1 cellular context compared by ENCODE assay signal in genomic region chr10:104076743-104077160, GRCh38.
A peak's percentile ranks its signal among the peaks of the same experiment; 100 is the strongest.
TF ChIP-seq lines count a peak whose summit lies in the region.

No MANE protein-coding gene starts in this region.

TF ChIP-seq in HEK293, 187 proteins besides CTCF, POLR2A, EP300 and RAD21 (continued from another document and continues in another):
- TF ChIP-seq TSHZ1 (tag by site-specific recombination; IDR thresholded peaks at IDR 0.05; ENCODE audit: borderline replicate concordance) = no peak
- TF ChIP-seq, protein P1, sequence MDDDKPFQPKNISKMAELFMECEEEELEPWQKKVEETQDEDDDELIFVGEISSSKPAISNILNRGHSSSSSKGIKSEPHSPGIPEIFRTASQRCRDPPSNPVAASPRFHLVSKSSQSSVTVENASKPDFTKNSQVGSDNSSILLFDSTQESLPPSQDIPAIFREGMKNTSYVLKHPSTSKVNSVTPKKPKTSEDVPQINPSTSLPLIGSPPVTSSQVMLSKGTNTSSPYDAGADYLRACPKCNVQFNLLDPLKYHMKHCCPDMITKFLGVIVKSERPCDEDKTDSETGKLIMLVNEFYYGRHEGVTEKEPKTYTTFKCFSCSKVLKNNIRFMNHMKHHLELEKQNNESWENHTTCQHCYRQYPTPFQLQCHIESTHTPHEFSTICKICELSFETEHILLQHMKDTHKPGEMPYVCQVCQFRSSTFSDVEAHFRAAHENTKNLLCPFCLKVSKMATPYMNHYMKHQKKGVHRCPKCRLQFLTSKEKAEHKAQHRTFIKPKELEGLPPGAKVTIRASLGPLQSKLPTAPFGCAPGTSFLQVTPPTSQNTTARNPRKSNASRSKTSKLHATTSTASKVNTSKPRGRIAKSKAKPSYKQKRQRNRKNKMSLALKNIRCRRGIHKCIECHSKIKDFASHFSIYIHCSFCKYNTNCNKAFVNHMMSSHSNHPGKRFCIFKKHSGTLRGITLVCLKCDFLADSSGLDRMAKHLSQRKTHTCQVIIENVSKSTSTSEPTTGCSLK (tag by site-specific recombination; IDR thresholded peaks at IDR 0.05) = no peak
- TF ChIP-seq OSR2 (tag by site-specific recombination; IDR thresholded peaks at IDR 0.05) = peak; percentile 94
- no peak for TF ChIP-seq ZNF658 (tag by site-specific recombination; IDR thresholded peaks at IDR 0.05)
- TF ChIP-seq ZNF248 (tag by site-specific recombination; IDR thresholded peaks at IDR 0.05) = no peak
- no peak for TF ChIP-seq ZNF76 (tag by site-specific recombination; IDR thresholded peaks at IDR 0.05; ENCODE audit: borderline replicate concordance, low read depth)
- no peak for TF ChIP-seq ZNF707 (tag by site-specific recombination; IDR thresholded peaks at IDR 0.05)
- TF ChIP-seq ZNF114 (tag by site-specific recombination; IDR thresholded peaks at IDR 0.05) = no peak
- no peak for TF ChIP-seq ZNF747 (tag by site-specific recombination; IDR thresholded peaks at IDR 0.05)
- no peak for TF ChIP-seq ZNF624 (tag by site-specific recombination; IDR thresholded peaks at IDR 0.05)
- no peak for TF ChIP-seq ZBTB11 (tag by site-specific recombination; conservative IDR thresholded peaks at IDR 0.05; ENCODE audit: low read depth)
- no peak for TF ChIP-seq ZSCAN16 (tag by site-specific recombination; IDR thresholded peaks at IDR 0.05)
- TF ChIP-seq ZNF26 (tag by site-specific recombination; IDR thresholded peaks at IDR 0.05) = no peak
- no peak for TF ChIP-seq ZNF514 (tag by site-specific recombination; IDR thresholded peaks at IDR 0.05)
- no peak for TF ChIP-seq ZNF785 (tag by site-specific recombination; IDR thresholded peaks at IDR 0.05)
- peak; percentile 27; the same call in 1 of the 2 replicates for TF ChIP-seq IKZF3 (tag by site-specific recombination; IDR thresholded peaks at IDR 0.05)
- TF ChIP-seq ZNF677 (tag by site-specific recombination; IDR thresholded peaks at IDR 0.05) = no peak
- TF ChIP-seq ZNF488 (tag by site-specific recombination; IDR thresholded peaks at IDR 0.05) = no peak
- TF ChIP-seq, protein P2, sequence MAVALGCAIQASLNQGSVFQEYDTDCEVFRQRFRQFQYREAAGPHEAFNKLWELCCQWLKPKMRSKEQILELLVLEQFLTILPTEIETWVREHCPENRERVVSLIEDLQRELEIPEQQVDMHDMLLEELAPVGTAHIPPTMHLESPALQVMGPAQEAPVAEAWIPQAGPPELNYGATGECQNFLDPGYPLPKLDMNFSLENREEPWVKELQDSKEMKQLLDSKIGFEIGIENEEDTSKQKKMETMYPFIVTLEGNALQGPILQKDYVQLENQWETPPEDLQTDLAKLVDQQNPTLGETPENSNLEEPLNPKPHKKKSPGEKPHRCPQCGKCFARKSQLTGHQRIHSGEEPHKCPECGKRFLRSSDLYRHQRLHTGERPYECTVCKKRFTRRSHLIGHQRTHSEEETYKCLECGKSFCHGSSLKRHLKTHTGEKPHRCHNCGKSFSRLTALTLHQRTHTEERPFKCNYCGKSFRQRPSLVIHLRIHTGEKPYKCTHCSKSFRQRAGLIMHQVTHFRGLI (tag by site-specific recombination; IDR thresholded peaks at IDR 0.05) = no peak; the same call in 1 of the 2 replicates
- TF ChIP-seq OVOL3 (tag by site-specific recombination; IDR thresholded peaks at IDR 0.05) = 0 out of 2 replicates have a peak, but pooled peaks have one; percentile 48
- no peak for TF ChIP-seq EGR2 (tag by site-specific recombination; IDR thresholded peaks at IDR 0.05; ENCODE audit: low read depth)
- TF ChIP-seq GFI1B (tag by site-specific recombination; IDR thresholded peaks at IDR 0.05) = peak; percentile 73
- peak; percentile 37; the same call in 1 of the 2 replicates for TF ChIP-seq ZBTB8A (tag by site-specific recombination; IDR thresholded peaks at IDR 0.05)
- TF ChIP-seq PRDM10 (tag by site-specific recombination; IDR thresholded peaks at IDR 0.05) = no peak
- no peak for TF ChIP-seq SALL2 (tag by site-specific recombination; IDR thresholded peaks at IDR 0.05; ENCODE audit: borderline replicate concordance)
- no peak for TF ChIP-seq ZFP69B (tag by site-specific recombination; IDR thresholded peaks at IDR 0.05)
- TF ChIP-seq ZNF121 (tag by site-specific recombination; IDR thresholded peaks at IDR 0.05) = no peak
- no peak for TF ChIP-seq ZNF426 (tag by site-specific recombination; IDR thresholded peaks at IDR 0.05)
- TF ChIP-seq, protein P3, sequence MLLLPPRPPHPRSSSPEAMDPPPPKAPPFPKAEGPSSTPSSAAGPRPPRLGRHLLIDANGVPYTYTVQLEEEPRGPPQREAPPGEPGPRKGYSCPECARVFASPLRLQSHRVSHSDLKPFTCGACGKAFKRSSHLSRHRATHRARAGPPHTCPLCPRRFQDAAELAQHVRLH (tag by site-specific recombination; IDR thresholded peaks at IDR 0.05) = 0 out of 2 replicates have a peak, but pooled peaks have one; percentile 49
- TF ChIP-seq ZBTB20 (tag by site-specific recombination; IDR thresholded peaks at IDR 0.05) = no peak
- TF ChIP-seq, protein P4, sequence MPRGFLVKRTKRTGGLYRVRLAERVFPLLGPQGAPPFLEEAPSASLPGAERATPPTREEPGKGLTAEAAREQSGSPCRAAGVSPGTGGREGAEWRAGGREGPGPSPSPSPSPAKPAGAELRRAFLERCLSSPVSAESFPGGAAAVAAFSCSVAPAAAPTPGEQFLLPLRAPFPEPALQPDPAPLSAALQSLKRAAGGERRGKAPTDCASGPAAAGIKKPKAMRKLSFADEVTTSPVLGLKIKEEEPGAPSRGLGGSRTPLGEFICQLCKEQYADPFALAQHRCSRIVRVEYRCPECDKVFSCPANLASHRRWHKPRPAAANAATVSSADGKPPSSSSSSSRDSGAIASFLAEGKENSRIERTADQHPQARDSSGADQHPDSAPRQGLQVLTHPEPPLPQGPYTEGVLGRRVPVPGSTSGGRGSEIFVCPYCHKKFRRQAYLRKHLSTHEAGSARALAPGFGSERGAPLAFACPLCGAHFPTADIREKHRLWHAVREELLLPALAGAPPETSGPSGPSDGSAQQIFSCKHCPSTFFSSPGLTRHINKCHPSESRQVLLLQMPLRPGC (tag by site-specific recombination; IDR thresholded peaks at IDR 0.05) = peak; percentile 12; the same call in 1 of the 2 replicates
- TF ChIP-seq, protein P5, sequence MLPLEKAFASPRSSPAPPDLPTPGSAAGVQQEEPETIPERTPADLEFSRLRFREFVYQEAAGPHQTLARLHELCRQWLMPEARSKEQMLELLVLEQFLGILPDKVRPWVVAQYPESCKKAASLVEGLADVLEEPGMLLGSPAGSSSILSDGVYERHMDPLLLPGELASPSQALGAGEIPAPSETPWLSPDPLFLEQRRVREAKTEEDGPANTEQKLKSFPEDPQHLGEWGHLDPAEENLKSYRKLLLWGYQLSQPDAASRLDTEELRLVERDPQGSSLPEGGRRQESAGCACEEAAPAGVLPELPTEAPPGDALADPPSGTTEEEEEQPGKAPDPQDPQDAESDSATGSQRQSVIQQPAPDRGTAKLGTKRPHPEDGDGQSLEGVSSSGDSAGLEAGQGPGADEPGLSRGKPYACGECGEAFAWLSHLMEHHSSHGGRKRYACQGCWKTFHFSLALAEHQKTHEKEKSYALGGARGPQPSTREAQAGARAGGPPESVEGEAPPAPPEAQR (tag by site-specific recombination; IDR thresholded peaks at IDR 0.05) = no peak
- peak; percentile 88 for TF ChIP-seq SCRT2 (tag by site-specific recombination; IDR thresholded peaks at IDR 0.05)
- no peak for TF ChIP-seq ZNF354C (tag by site-specific recombination; IDR thresholded peaks at IDR 0.05; ENCODE audit: borderline replicate concordance, low read depth)
- peak; percentile 77 for TF ChIP-seq ZEB2 (tag by site-specific recombination; IDR thresholded peaks at IDR 0.05)
- TF ChIP-seq ZNF660 (tag by site-specific recombination; IDR thresholded peaks at IDR 0.05) = peak; percentile 54; the same call in 1 of the 2 replicates
- TF ChIP-seq GLI2 (tag by site-specific recombination; IDR thresholded peaks at IDR 0.05; ENCODE audit: borderline replicate concordance, low read depth) = no peak; the same call in 1 of the 2 replicates
- TF ChIP-seq SCRT1 (tag by site-specific recombination; IDR thresholded peaks at IDR 0.05; ENCODE audit: borderline replicate concordance) = peak; percentile 58; the same call in 1 of the 2 replicates
